Comparison of ENCODE assay signal across 8 cellular contexts in genomic region chr6:4155848-4156466, GRCh38. TPM values are rescaled to one million over a fixed set of nuclear protein-coding genes. Genes with fewer than 3 reads are reported as not detected.
DNase-seq lines count a peak whose midpoint lies in the region; ATAC-seq and TF ChIP-seq lines count a peak whose summit lies in the region.

No MANE protein-coding gene starts in this region.

- no peak overlapping the region for H3K27ac ChIP-seq in neutrophil

- no peaks in the 10 kb centered on the region for H3K27me3 ChIP-seq in neutrophil

- H3K9me3 ChIP-seq in neutrophil = no peaks in the 10 kb centered on the region

- H3K4me3 ChIP-seq in fibroblast of pulmonary artery (replicated peaks; ENCODE audit: low read depth, low read length) = no peak overlapping the region
- H3K4me3 ChIP-seq in neutrophil (ENCODE audit: low read depth in 1 of 2, low read length in 1 of 2) = no peak overlapping the region

- peaks cover 0 to 3% of the 10 kb centered on the region in 2 donors for H3K36me3 Mint-ChIP-seq in activated T-cell treated with anti-CD3 and anti-CD28 coated beads, Interleukin-2, amount 50 U/mL, for 72 hours (ENCODE audit: insufficient read depth in 2 of 2)

- peaks cover 6% of the 10 kb centered on the region for H3K27me3 Mint-ChIP-seq in activated T-cell treated with anti-CD3 and anti-CD28 coated beads, Interleukin-2, amount 50 U/mL, for 72 hours (ENCODE audit: low read depth)

- DNase-seq in COLO829 (ENCODE audit: low spot score) (peak; percentile 82), M059J (ENCODE audit: low read depth) (peak; percentile 90), RPMI8226 (peak; percentile 88), fibroblast of pulmonary artery (ENCODE audit: low read depth) (peak; percentile 89), stromal cell of bone marrow (ENCODE audit: low read depth) (peak; percentile 75)
- peak; percentile 79 to 86 for DNase-seq in activated T-cell treated with anti-CD3 and anti-CD28 coated beads, Interleukin-2, amount 50 U/mL, for 72 hours

- TF ChIP-seq CTCF in fibroblast of pulmonary artery (IDR thresholded peaks at IDR 0.05; ENCODE audit: low read length, missing control alignments) (peak; percentile 87), neutrophil (IDR thresholded peaks at IDR 0.05) (peak; percentile 75)

- H3K27ac Mint-ChIP-seq in activated T-cell treated with anti-CD3 and anti-CD28 coated beads, Interleukin-2, amount 50 U/mL, for 72 hours = no peak overlapping the region

- H3K4me1 ChIP-seq in neutrophil (ENCODE audit: control insufficient read depth in 1 of 2, insufficient read depth in 1 of 2, low read depth in 1 of 2, low read length in 1 of 2) = no peaks in the 10 kb centered on the region

- H3K9me3 Mint-ChIP-seq in activated T-cell treated with anti-CD3 and anti-CD28 coated beads, Interleukin-2, amount 50 U/mL, for 72 hours = no peaks in the 10 kb centered on the region

- ATAC-seq in GM21526 (IDR thresholded peaks at IDR 0.05; ENCODE audit: low FRiP score, unreplicated experiment) = peak; percentile 91
- peak; percentile 94 for ATAC-seq in activated T-cell treated with anti-CD3 and anti-CD28 coated beads, Interleukin-2, amount 50 U/mL, for 72 hours (replicated peaks in 1 of 2)

- H3K4me3 Mint-ChIP-seq in activated T-cell treated with anti-CD3 and anti-CD28 coated beads, Interleukin-2, amount 50 U/mL, for 72 hours = peak overlapping the region; percentile 22 to 48

- H3K36me3 ChIP-seq in neutrophil = no peaks in the 10 kb centered on the region

- peaks cover 20% of the 10 kb centered on the region for H3K4me1 Mint-ChIP-seq in activated T-cell treated with anti-CD3 and anti-CD28 coated beads, Interleukin-2, amount 50 U/mL, for 72 hours (ENCODE audit: low read depth)

RNA-seq across cellular contexts. Expression of gene ECI2, which starts 20.6 kb away (rescaled TPM):
- total RNA-seq in M059J (2014; rRNA removed; shearing (Covaris generic)) = 137 and 178 TPM in 2 replicates
- 10 to 100 TPM; 41.6 to 43.2 TPM for total RNA-seq in activated T-cell treated with anti-CD3 and anti-CD28 coated beads, Interleukin-2, amount 50 U/mL, for 72 hours
